ENCODE assay signal across 8 cellular contexts in the genomic region with DNA sequence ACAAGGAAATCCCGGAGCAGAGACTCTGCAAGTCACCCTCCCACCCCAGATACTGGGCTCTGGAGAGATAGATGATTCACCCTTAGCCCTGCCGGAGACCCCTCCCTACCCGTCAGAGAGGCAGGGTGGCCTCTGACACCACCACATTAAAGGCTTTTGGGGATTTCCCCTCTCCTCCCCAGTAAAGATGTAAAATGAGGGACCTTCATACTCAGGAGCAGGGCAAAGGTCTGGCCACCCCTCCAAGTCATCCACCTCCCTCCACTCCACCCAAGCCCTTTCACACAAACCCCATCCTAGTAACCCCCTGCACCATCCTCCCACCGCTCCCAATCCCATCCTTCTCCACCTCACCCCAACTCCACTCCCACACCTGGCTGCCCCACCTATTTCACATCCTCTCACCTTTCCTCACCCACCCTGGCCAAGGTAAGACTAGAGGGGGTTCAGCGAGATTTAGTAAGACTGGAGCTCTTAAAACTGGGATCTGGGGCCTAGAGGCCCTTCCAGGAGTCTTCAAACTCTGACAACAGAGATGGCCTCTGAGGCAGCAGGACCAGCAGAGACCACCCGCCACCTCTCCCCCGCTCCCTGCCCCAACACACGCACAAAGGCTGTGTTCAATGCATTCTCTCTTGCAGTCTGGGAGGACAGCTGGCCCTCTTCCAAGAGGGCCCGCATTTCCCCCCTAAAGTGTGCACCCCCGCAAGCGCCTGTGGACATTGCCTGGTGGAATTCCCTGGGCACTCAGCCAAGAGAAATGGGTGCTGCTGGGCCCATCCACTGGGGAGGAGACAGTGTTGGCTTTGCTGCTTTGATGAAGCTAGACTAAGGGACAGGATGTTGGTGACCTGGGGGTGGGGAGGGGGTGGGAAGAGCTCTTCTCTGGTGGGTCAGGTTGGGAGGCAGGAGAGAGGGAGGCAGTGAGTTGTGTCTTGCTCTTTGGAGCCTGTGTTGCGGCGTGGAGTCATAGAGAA. TPM values are rescaled to one million over a fixed set of nuclear protein-coding genes. Genes with fewer than 3 reads are reported as not detected.
DNase-seq lines count a peak whose midpoint lies in the region; ATAC-seq and TF ChIP-seq lines count a peak whose summit lies in the region.

No MANE protein-coding gene starts in this region.

- H3K27ac Mint-ChIP-seq in CD4-positive, alpha-beta memory T cell, result peak overlapping the region; percentile 87 to 98 (median 92)
- H3K27ac Mint-ChIP-seq in activated naive CD8-positive, alpha-beta T cell treated with anti-CD3 and anti-CD28 coated beads, Interleukin-2, amount 50 U/mL, for 24 hours, result peak overlapping the region; percentile 88
- H3K27ac Mint-ChIP-seq in naive B cell, result peak overlapping the region; percentile 64 to 92 (median 86)

- peaks cover 17% of the 10 kb centered on the region for H3K4me1 ChIP-seq in CD4-positive, alpha-beta memory T cell (ENCODE audit: insufficient read depth, low read length)
- H3K4me1 ChIP-seq in RWPE2 (ENCODE audit: insufficient read depth, poor library complexity, severe bottlenecking), result peaks cover 46% of the 10 kb centered on the region
- H3K4me1 ChIP-seq in subcutaneous abdominal adipose tissue (ENCODE audit: control insufficient read depth in 5 of 5, insufficient read depth in 5 of 5, low read length in 5 of 5), result peaks cover 0 to 16% (median 12%) of the 10 kb centered on the region in 5 donors

- peak; percentile 32 to 83 (median 41) for DNase-seq in CD4-positive, alpha-beta memory T cell
- DNase-seq in RWPE2 (ENCODE audit: low spot score) (no peak), naive B cell (no peak), omental fat pad (ENCODE audit: low spot score) (no peak)
- peak; percentile 62 for DNase-seq in activated naive CD8-positive, alpha-beta T cell treated with anti-CD3 and anti-CD28 coated beads, Interleukin-2, amount 50 U/mL, for 24 hours

- no peaks in the 10 kb centered on the region for H3K36me3 ChIP-seq in CD4-positive, alpha-beta memory T cell (ENCODE audit: insufficient read depth, low read length)
- no peaks in the 10 kb centered on the region for H3K36me3 ChIP-seq in RWPE2 (ENCODE audit: low read depth)
- peaks cover 0 to 8% (median 2%) of the 10 kb centered on the region in 5 donors for H3K36me3 ChIP-seq in subcutaneous abdominal adipose tissue (ENCODE audit: control insufficient read depth in 5 of 5, insufficient read depth in 5 of 5, low read length in 5 of 5)

- peak overlapping the region; percentile 85 to 87 for H3K4me3 ChIP-seq in CD4-positive, alpha-beta memory T cell (ENCODE audit: low read length in 2 of 2)
- peak overlapping the region; percentile 45 for H3K4me3 ChIP-seq in RWPE2 (ENCODE audit: severe bottlenecking)
- peak overlapping the region in 3 of 5 donors; percentile 66 to 73 (median 71) for H3K4me3 ChIP-seq in subcutaneous abdominal adipose tissue (ENCODE audit: low read depth in 1 of 5, low read length in 5 of 5)

- peaks cover 0 to 9% (median 3%) of the 10 kb centered on the region in 8 donors for H3K9me3 Mint-ChIP-seq in CD4-positive, alpha-beta memory T cell
- H3K9me3 Mint-ChIP-seq in activated naive CD8-positive, alpha-beta T cell treated with anti-CD3 and anti-CD28 coated beads, Interleukin-2, amount 50 U/mL, for 24 hours, result peaks cover 10% of the 10 kb centered on the region
- peaks cover 0 to 10% (median 5%) of the 10 kb centered on the region in 7 donors for H3K9me3 Mint-ChIP-seq in naive B cell

- peak overlapping the region in 1 of 5 donors; percentile 62 for H3K9ac ChIP-seq in subcutaneous abdominal adipose tissue (ENCODE audit: low read length in 5 of 5)

- POLR2A ChIA-PET in CD4-positive, alpha-beta memory T cell (lab: Charles Lee; ENCODE audit: partially characterized antibody), result interaction anchor here (0.8 to 4.4 kb wide), 4 partner anchors 39 to 193 kb away, joined by 3 to 18 read pairs (median 3); a partner anchor contains a TSS

- H3K36me3 Mint-ChIP-seq in CD4-positive, alpha-beta memory T cell, result peaks cover 5 to 20% of the 10 kb centered on the region in 2 donors
- peaks cover 7% of the 10 kb centered on the region for H3K36me3 Mint-ChIP-seq in activated naive CD8-positive, alpha-beta T cell treated with anti-CD3 and anti-CD28 coated beads, Interleukin-2, amount 50 U/mL, for 24 hours (ENCODE audit: low read depth)
- peaks cover 8 to 10% of the 10 kb centered on the region in 2 donors for H3K36me3 Mint-ChIP-seq in naive B cell

- CTCF ChIA-PET in CD4-positive, alpha-beta memory T cell (lab: Charles Lee; ENCODE audit: partially characterized antibody), result interaction anchor here (1.1 to 1.2 kb wide), 2 partner anchors 21 to 193 kb away, joined by 4 read pairs; a partner anchor contains a TSS

- H3K27me3 ChIP-seq in CD4-positive, alpha-beta memory T cell (ENCODE audit: insufficient read depth, low read length), result no peaks in the 10 kb centered on the region
- no peaks in the 10 kb centered on the region for H3K27me3 ChIP-seq in RWPE2 (ENCODE audit: insufficient read depth, poor library complexity, severe bottlenecking)
- H3K27me3 ChIP-seq in subcutaneous abdominal adipose tissue (ENCODE audit: control insufficient read depth in 5 of 5, insufficient read depth in 4 of 5, low read length in 5 of 5), result no peaks in the 10 kb centered on the region

- H3K27ac ChIP-seq in CD4-positive, alpha-beta memory T cell (ENCODE audit: low read depth, low read length), result peak overlapping the region; percentile 62
- H3K27ac ChIP-seq in RWPE2 (ENCODE audit: poor library complexity, severe bottlenecking) (peak overlapping the region; percentile 95), subcutaneous abdominal adipose tissue (ENCODE audit: low read depth, low read length) (no peak overlapping the region)

- no peaks in the 10 kb centered on the region for H3K27me3 Mint-ChIP-seq in CD4-positive, alpha-beta memory T cell
- peaks cover 2% of the 10 kb centered on the region for H3K27me3 Mint-ChIP-seq in activated naive CD8-positive, alpha-beta T cell treated with anti-CD3 and anti-CD28 coated beads, Interleukin-2, amount 50 U/mL, for 24 hours
- no peaks in the 10 kb centered on the region for H3K27me3 Mint-ChIP-seq in naive B cell

- ATAC-seq in RWPE2 (ENCODE audit: low read depth) (no peak), naive B cell (ENCODE audit: low read depth in 2 of 2) (no peak), omental fat pad (ENCODE audit: low FRiP score) (no peak), GM21619 (IDR thresholded peaks at IDR 0.05; ENCODE audit: unreplicated experiment) (no peak), GM18907 (IDR thresholded peaks at IDR 0.05; ENCODE audit: unreplicated experiment) (no peak)
- ATAC-seq in activated naive CD8-positive, alpha-beta T cell treated with anti-CD3 and anti-CD28 coated beads, Interleukin-2, amount 50 U/mL, for 24 hours, result peak; percentile 91

- H3K4me1 Mint-ChIP-seq in CD4-positive, alpha-beta memory T cell, result peaks cover 10 to 24% (median 20%) of the 10 kb centered on the region in 4 donors
- H3K4me1 Mint-ChIP-seq in activated naive CD8-positive, alpha-beta T cell treated with anti-CD3 and anti-CD28 coated beads, Interleukin-2, amount 50 U/mL, for 24 hours, result peaks cover 42% of the 10 kb centered on the region
- peaks cover 24 to 39% (median 36%) of the 10 kb centered on the region in 3 donors for H3K4me1 Mint-ChIP-seq in naive B cell

- H3K4me3 Mint-ChIP-seq in CD4-positive, alpha-beta memory T cell, result peak overlapping the region; percentile 87 to 95 (median 91)
- peak overlapping the region; percentile 86 for H3K4me3 Mint-ChIP-seq in activated naive CD8-positive, alpha-beta T cell treated with anti-CD3 and anti-CD28 coated beads, Interleukin-2, amount 50 U/mL, for 24 hours
- H3K4me3 Mint-ChIP-seq in naive B cell, result peak overlapping the region; percentile 88 to 96 (median 91)

- TF ChIP-seq CTCF in RWPE2 (IDR thresholded peaks at IDR 0.05; ENCODE audit: poor library complexity, severe bottlenecking) (no peak), omental fat pad (IDR thresholded peaks at IDR 0.05) (no peak)

- H3K9me3 ChIP-seq in CD4-positive, alpha-beta memory T cell (ENCODE audit: control insufficient read depth in 1 of 2, low read length in 2 of 2), result no peaks in the 10 kb centered on the region
- H3K9me3 ChIP-seq in RWPE2 (ENCODE audit: severe bottlenecking) (peaks cover 4% of the 10 kb centered on the region), subcutaneous abdominal adipose tissue (ENCODE audit: control insufficient read depth in 5 of 5, low read length in 5 of 5) (peaks cover 0 to 6% (median 0%) of the 10 kb centered on the region in 5 donors)

- intact Hi-C loops in CD4-positive, alpha-beta memory T cell (cut with micrococcal nuclease), result loop anchor here (2.0 kb wide), 2 partner anchors 55 to 193 kb away; a partner anchor contains a TSS

RNA-seq across cellular contexts. Expression of a gene that starts 1.1 kb away (rescaled TPM):
- 10 to 100 TPM; 10.0 to 10.8 TPM for total RNA-seq in CD4-positive, alpha-beta memory T cell
- 1 to 10 TPM; 2.8 to 3.1 TPM for polyA plus RNA-seq in CD4-positive, alpha-beta memory T cell
- polyA plus RNA-seq in naive B cell (ENCODE audit: low read depth in 6 of 6), result 10 to 100 TPM in 1 of 6 donors, 1 to 10 TPM in 5; 1.9 to 10.0 (median 4.8) TPM
- total RNA-seq in omental fat pad, result 1 to 10 TPM; 5.5 to 8.4 (median 6.5) TPM

RNA-seq across cellular contexts. Expression of a gene that starts 54.0 kb away (rescaled TPM):
- 10 to 100 TPM; 42.9 to 49.8 TPM for total RNA-seq in CD4-positive, alpha-beta memory T cell
- 10 to 100 TPM in 1 of 2 donors, 1 to 10 TPM in 1; 6.2 to 14.2 TPM for polyA plus RNA-seq in CD4-positive, alpha-beta memory T cell
- polyA plus RNA-seq in naive B cell (ENCODE audit: low read depth in 6 of 6), result 10 to 100 TPM in 4 of 6 donors, 1 to 10 TPM in 2; 8.3 to 20.7 (median 13.7) TPM
- total RNA-seq in omental fat pad, result 10 to 100 TPM; 16.7 to 40.0 (median 24.5) TPM

Comparison
In these comparisons a context has a peak if more than half of its experiments do, and no peak if none do; other contexts are left out.
1. DNase-seq: peak in CD4-positive, alpha-beta memory T cell (5 of 5) and activated naive CD8-positive, alpha-beta T cell treated with anti-CD3 and anti-CD28 coated beads, Interleukin-2, amount 50 U/mL, for 24 hours (single experiment); none in RWPE2 (single experiment), naive B cell (single experiment) and omental fat pad (single experiment).
2. Peak in every context shown above with its lines, with median percentiles within 50 percentile points of each other: H3K4me3 ChIP-seq, H3K27ac Mint-ChIP-seq and H3K4me3 Mint-ChIP-seq.